In genomic region chr10:124733566-124734245, GRCh38 we compare ENCODE assay signal across 8 cellular contexts. TPM values are rescaled to one million over a fixed set of nuclear protein-coding genes. Genes with fewer than 3 reads are reported as not detected.
DNase-seq lines count a peak whose midpoint lies in the region; ATAC-seq and TF ChIP-seq lines count a peak whose summit lies in the region.
"Had no signal": no experiment of that assay in that cellular context is flagged by ENCODE, and none has a peak within 500 bp of the region (broad histone marks: within the 10 kb centered on the region; RNA-seq: fewer than 3 reads in every experiment).

No MANE protein-coding gene starts in this region.

- H3K9me3 ChIP-seq in OCI-LY1 (ENCODE audit: low read length), result no peaks in the 10 kb centered on the region
- H3K9me3 ChIP-seq in adrenal gland (replicated peaks in 1 of 3), result no peaks in the 10 kb centered on the region
- H3K9me3 ChIP-seq in lower lobe of right lung, result no peaks in the 10 kb centered on the region
- H3K9me3 ChIP-seq in stomach smooth muscle (ENCODE audit: control insufficient read depth in 2 of 2, low read length in 2 of 2), result no peaks in the 10 kb centered on the region

- H3K23ac ChIP-seq in mesendoderm (ENCODE audit: low read length), result no peak overlapping the region

- peaks cover 38% of the 10 kb centered on the region for H3K79me2 ChIP-seq in OCI-LY1 (ENCODE audit: insufficient read depth, low read length)
- H3K79me2 ChIP-seq in mesendoderm (ENCODE audit: control insufficient read depth, insufficient read depth, low read length), result peaks cover 21% of the 10 kb centered on the region

- no peak for ATAC-seq in lower lobe of right lung
- no peak for ATAC-seq in GM19452 (IDR thresholded peaks at IDR 0.05; ENCODE audit: unreplicated experiment)

- H2AFZ ChIP-seq in OCI-LY1 (ENCODE audit: low read length), result no peak overlapping the region

- intact Hi-C loops in adrenal gland (cut with DNase I) (loop anchor here in 1 of 2 donors (10.0 kb wide), 1 partner anchor 89 kb away; no protein-coding TSS in a partner anchor), lower lobe of right lung (cut with DNase I) (no loop called here)

- no peak overlapping the region for H2AK5ac ChIP-seq in mesendoderm (ENCODE audit: low read length)

- H3K27ac ChIP-seq in OCI-LY1 (ENCODE audit: low read depth, low read length, poor library complexity, severe bottlenecking), result peak overlapping the region; percentile 86
- H3K27ac ChIP-seq in adrenal gland, result peak overlapping the region; percentile 62 to 95 (median 82)
- H3K27ac ChIP-seq in lower lobe of right lung, result peak overlapping the region; percentile 71
- H3K27ac ChIP-seq in stomach smooth muscle (ENCODE audit: low read length), result peak overlapping the region; percentile 81
- no peak overlapping the region for H3K27ac ChIP-seq in mesendoderm (ENCODE audit: low read depth, low read length)

- peaks cover 40% of the 10 kb centered on the region for H3K79me1 ChIP-seq in mesendoderm (ENCODE audit: low read length)

- no peak overlapping the region for H4K8ac ChIP-seq in mesendoderm (ENCODE audit: low read depth, low read length)

- no peaks in the 10 kb centered on the region for H3K27me3 ChIP-seq in OCI-LY1 (ENCODE audit: insufficient read depth, low read length)
- H3K27me3 ChIP-seq in adrenal gland, result no peaks in the 10 kb centered on the region
- no peaks in the 10 kb centered on the region for H3K27me3 ChIP-seq in lower lobe of right lung (ENCODE audit: low read depth)
- no peaks in the 10 kb centered on the region for H3K27me3 ChIP-seq in stomach smooth muscle (ENCODE audit: control insufficient read depth in 1 of 2, insufficient read depth in 2 of 2, low read length in 2 of 2)
- H3K27me3 ChIP-seq in mesendoderm (ENCODE audit: insufficient read depth, low read length, poor library complexity), result no peaks in the 10 kb centered on the region

- no peak for TF ChIP-seq CTCF in OCI-LY1 (IDR thresholded peaks at IDR 0.05; ENCODE audit: low read length)
- no peak for TF ChIP-seq CTCF in adrenal gland (IDR thresholded peaks at IDR 0.05)
- no peak for TF ChIP-seq CTCF in lower lobe of right lung (IDR thresholded peaks at IDR 0.05)

- H3F3A ChIP-seq in OCI-LY1 (ENCODE audit: insufficient read depth, low read length), result peaks cover 2% of the 10 kb centered on the region; the same call in 1 of the 2 replicates

- no peak overlapping the region for H3K4me3 ChIP-seq in OCI-LY1 (ENCODE audit: low read depth, low read length, poor library complexity, severe bottlenecking)
- H3K4me3 ChIP-seq in adrenal gland, result no peak overlapping the region
- H3K4me3 ChIP-seq in lower lobe of right lung, result no peak overlapping the region
- H3K4me3 ChIP-seq in stomach smooth muscle (ENCODE audit: low read length in 2 of 2), result peak overlapping the region in 1 of 2 donors; percentile 40
- H3K4me3 ChIP-seq in mesendoderm (ENCODE audit: low read length), result no peak overlapping the region

- no peak for TF ChIP-seq POLR2A in adrenal gland (IDR thresholded peaks at IDR 0.05)

- peak overlapping the region; percentile 76; the same call in 1 of the 2 replicates for H3K4me2 ChIP-seq in OCI-LY1 (ENCODE audit: low read length)
- H3K4me2 ChIP-seq in mesendoderm (ENCODE audit: low read length), result no peak overlapping the region

- no peak overlapping the region for H2BK5ac ChIP-seq in mesendoderm (ENCODE audit: low read length)

- H3K18ac ChIP-seq in mesendoderm (ENCODE audit: low read length), result no peak overlapping the region

- no peak overlapping the region for H2BK120ac ChIP-seq in mesendoderm (ENCODE audit: low read depth, low read length)

- WGBS in adrenal gland, 4 donors, result 47 to 48% (median 47%) methylated on average over 13 of the region's 13 CpGs
- WGBS in mesendoderm (ENCODE audit: extremely low coverage, insufficient coverage, low lambda C conversion rate), result no CpG with 5 or more reads among the region's 13 CpGs

- H3K9ac ChIP-seq in OCI-LY1 (ENCODE audit: low read length) (peak overlapping the region; percentile 24; the same call in 1 of the 2 replicates), stomach smooth muscle (ENCODE audit: low read length in 2 of 2) (peak overlapping the region; percentile 47 to 64), mesendoderm (ENCODE audit: low read length) (no peak overlapping the region)

- no peak overlapping the region for H4K5ac ChIP-seq in mesendoderm (ENCODE audit: low read length)

- H3K56ac ChIP-seq in mesendoderm (ENCODE audit: low read length), result no peak overlapping the region

- no peaks in the 10 kb centered on the region for H4K20me1 ChIP-seq in OCI-LY1 (ENCODE audit: insufficient read depth, low read length)

- no peak overlapping the region for H3K4ac ChIP-seq in mesendoderm (ENCODE audit: low read depth, low read length)

- H2BK15ac ChIP-seq in mesendoderm (replicated peaks; ENCODE audit: low read depth), result no peak overlapping the region

- peaks cover 85% of the 10 kb centered on the region for H3K4me1 ChIP-seq in OCI-LY1 (ENCODE audit: insufficient read depth, low read length, severe bottlenecking)
- H3K4me1 ChIP-seq in adrenal gland (replicated peaks in 1 of 2), result peaks cover 79 to 98% of the 10 kb centered on the region in 2 donors
- H3K4me1 ChIP-seq in lower lobe of right lung, result peaks cover 97% of the 10 kb centered on the region
- H3K4me1 ChIP-seq in stomach smooth muscle (ENCODE audit: control insufficient read depth, insufficient read depth, low read length), result peaks cover 76% of the 10 kb centered on the region
- peaks cover 19% of the 10 kb centered on the region for H3K4me1 ChIP-seq in mesendoderm (ENCODE audit: control insufficient read depth, low read depth, low read length)

- H3K36me3 ChIP-seq in OCI-LY1 (ENCODE audit: insufficient read depth, low read length) (peaks cover 38% of the 10 kb centered on the region), adrenal gland (replicated peaks in 1 of 2) (no peaks in the 10 kb centered on the region), lower lobe of right lung (no peaks in the 10 kb centered on the region), stomach smooth muscle (ENCODE audit: control insufficient read depth in 2 of 2, insufficient read depth in 2 of 2, low read length in 2 of 2) (no peaks in the 10 kb centered on the region), mesendoderm (ENCODE audit: control insufficient read depth, insufficient read depth, low read length) (no peaks in the 10 kb centered on the region)

- DNase-seq in adrenal gland, result peak in 2 of 7 donors; percentile 39 to 49
- no peak for DNase-seq in lower lobe of right lung
- no peak for DNase-seq in mesendoderm
- no peak for DNase-seq in NCI-H2081 (lab: John Stamatoyannopoulos, UW)
- DNase-seq: NCI-H1105 had no signal

- no peaks in the 10 kb centered on the region for H3K9me2 ChIP-seq in OCI-LY1 (ENCODE audit: low read depth, low read length)

RNA-seq across cellular contexts. Expression of gene FAM53B, which starts 10.5 kb away (rescaled TPM):
- total RNA-seq in adrenal gland (10 to 100 TPM; 37.7 to 90.9 (median 82.3) TPM), lower lobe of right lung (40.7 TPM)
- polyA plus RNA-seq in adrenal gland, result 10 to 100 TPM; 15.1 to 56.7 (median 17.8) TPM
- 9.4 TPM for polyA plus RNA-seq in mesendoderm (2013, experiment 1 of 2)
- 9.3 TPM for polyA plus RNA-seq in mesendoderm (2013, experiment 2 of 2)

RNA-seq across cellular contexts. Expression of gene EEF1AKMT2, which starts 58.0 kb away (rescaled TPM):
- total RNA-seq in adrenal gland, result 10 to 100 TPM in 7 of 8 donors, 1 to 10 TPM in 1; 2.7 to 20.1 (median 15.6) TPM
- polyA plus RNA-seq in adrenal gland, result 10 to 100 TPM; 16.5 to 24.5 (median 17.8) TPM
- total RNA-seq in lower lobe of right lung, result 14.1 TPM
- polyA plus RNA-seq in mesendoderm (2013, experiment 1 of 2), result 16.3 TPM
- polyA plus RNA-seq in mesendoderm (2013, experiment 2 of 2), result 15.8 TPM
